1 cellular context compared by ENCODE assay signal in genomic region chr1:204102719-204103118, GRCh38.
A peak's percentile ranks its signal among the peaks of the same experiment; 100 is the strongest.
TF ChIP-seq lines count a peak whose summit lies in the region.

No MANE protein-coding gene starts in this region.

TF ChIP-seq in HEK293, 187 proteins besides CTCF, POLR2A, EP300 and RAD21 (continued from another document):
- TF ChIP-seq ZBTB49 (tag by site-specific recombination; IDR thresholded peaks at IDR 0.05; ENCODE audit: low read depth) (no peak), ZSCAN30 (tag by site-specific recombination; IDR thresholded peaks at IDR 0.05) (no peak), KLF17 (tag by site-specific recombination; IDR thresholded peaks at IDR 0.05) (peak; percentile 44; the same call in 1 of the 2 replicates), EGR2 (tag by site-specific recombination; IDR thresholded peaks at IDR 0.05; ENCODE audit: low read depth) (peak; percentile 39; the same call in 1 of the 2 replicates)
TF ChIP-seq in HEK293: peak in this region for 3.
